In genomic region chr15:29204356-29204755, GRCh38 we compare ENCODE assay signal across 8 cellular contexts.
"Had no signal": no experiment of that assay in that cellular context is flagged by ENCODE, and none has a peak within 500 bp of the region (broad histone marks: within the 10 kb centered on the region; RNA-seq: fewer than 3 reads in every experiment).

No MANE protein-coding gene starts in this region.

- ATAC-seq: GM12878 had no signal

- H3K4me3 ChIP-seq: GM12878 had no signal

- FAIRE-seq: G401.6, GM12878, GM12891, GM12892, GM18507, GM19239 had no signal

- DNase-seq: GDM1, GF-D8 had no signal
